Comparison of ENCODE assay signal across 24 cellular contexts in genomic region chr6:62746161-62746560, GRCh38.
"Had no signal": no experiment of that assay in that cellular context is flagged by ENCODE, and none has a peak within 500 bp of the region (broad histone marks: within the 10 kb centered on the region; RNA-seq: fewer than 3 reads in every experiment).

No MANE protein-coding gene starts in this region.

- H3K27me3 ChIP-seq: colonic mucosa, heart left ventricle, neural progenitor cell, spleen, suprapubic skin, thyroid gland, vagina had no signal

- H3K9ac ChIP-seq: neural progenitor cell, parathyroid adenoma had no signal

- H3K79me2 ChIP-seq: parathyroid adenoma had no signal

- H3K27ac ChIP-seq: colonic mucosa, heart left ventricle, lower lobe of right lung, neural progenitor cell, parathyroid adenoma, prostate gland, skin epidermis, spleen, suprapubic skin, thyroid gland, vagina had no signal

- H3K9me3 ChIP-seq: colonic mucosa, heart left ventricle, lower lobe of right lung, prostate gland, suprapubic skin, thyroid gland, vagina had no signal

- H3K36me3 ChIP-seq: colonic mucosa, heart left ventricle, lower lobe of right lung, neural progenitor cell, prostate gland, spleen, suprapubic skin, thyroid gland, vagina had no signal

- H3K4me1 ChIP-seq: colonic mucosa, heart left ventricle, lower lobe of right lung, neural progenitor cell, parathyroid adenoma, prostate gland, spleen, suprapubic skin, thyroid gland, vagina had no signal

- H3K4me2 ChIP-seq: neural progenitor cell had no signal

- H2AFZ ChIP-seq: parathyroid adenoma had no signal

- H3K4me3 ChIP-seq: colonic mucosa, heart left ventricle, lower lobe of right lung, neural progenitor cell, prostate gland, skin epidermis, spleen, suprapubic skin, thyroid gland, vagina had no signal

- DNase-seq: cerebellar nuclear complex; colonic mucosa; dermis blood vessel endothelial cell; effector memory CD8-positive, alpha-beta T cell; heart left ventricle; islet precursor cell; kidney glomerular epithelial cell; left ventricle myocardium superior; lower lobe of right lung; mesenchymal stem cell; naive thymus-derived CD4-positive, alpha-beta T cell; right cardiac atrium; spleen; stimulated activated CD4-positive, alpha-beta T cell treated with anti-CD3 and anti-CD28 coated beads, Interleukin-4, amount 100 ng/mL, for 4 hours; stimulated activated naive CD8-positive, alpha-beta T cell treated with anti-CD3 and anti-CD28 coated beads, Interleukin-15, Interleukin-2, amounts not matched to agents 100 U/mL and 50 U/mL, for 24 hours; thyroid gland; trophoblast cell had no signal

- ATAC-seq: effector memory CD8-positive, alpha-beta T cell; heart left ventricle; left ventricle myocardium superior; lower lobe of right lung; naive thymus-derived CD4-positive, alpha-beta T cell; right cardiac atrium; stimulated activated memory B cell treated with anti-CD40 and anti-IgM and Interleukin-4, amounts not matched to agents 10 μg/mL and 1 μg/mL and 100 μg/mL, for 72 hours; stimulated activated naive CD8-positive, alpha-beta T cell treated with anti-CD3 and anti-CD28 coated beads, Interleukin-15, Interleukin-2, amounts not matched to agents 100 U/mL and 50 U/mL, for 24 hours had no signal
